ENCODE assay signal across 8 cellular contexts in genomic region chr10:133357293-133358151, GRCh38. TPM values are rescaled to one million over a fixed set of nuclear protein-coding genes. Genes with fewer than 3 reads are reported as not detected.
DNase-seq lines count a peak whose midpoint lies in the region; ATAC-seq and TF ChIP-seq lines count a peak whose summit lies in the region.

A gene with protein sequence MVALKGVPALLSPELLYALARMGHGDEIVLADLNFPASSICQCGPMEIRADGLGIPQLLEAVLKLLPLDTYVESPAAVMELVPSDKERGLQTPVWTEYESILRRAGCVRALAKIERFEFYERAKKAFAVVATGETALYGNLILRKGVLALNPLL (minus strand): TSS chr10:133358019. CDS start chr10:133358007, 12 bp downstream.

- intact Hi-C loops in A673 (cut with micrococcal nuclease; ENCODE audit: unreplicated experiment) (no loop called here), heart left ventricle (cut with DNase I) (no loop called here)

- H3K4me3 ChIP-seq in A673 (ENCODE audit: low read depth, low read length, poor library complexity, severe bottlenecking) (peak within 1 kb of the TSS; percentile 85), heart left ventricle (peak within 1 kb of the TSS; percentile 47 to 85 (median 66))

- TF ChIP-seq CTCF in A673 (conservative IDR thresholded peaks at IDR 0.05; ENCODE audit: low read depth, low read length) = no peak
- TF ChIP-seq CTCF in heart left ventricle (IDR thresholded peaks at IDR 0.05) = no peak

- no peaks in the 10 kb centered on the region for H3K27me3 ChIP-seq in A673 (replicated peaks; ENCODE audit: insufficient read depth, low read depth, low read length, poor library complexity)
- no peaks in the 10 kb centered on the region for H3K27me3 ChIP-seq in heart left ventricle

- ATAC-seq in GM18867 (IDR thresholded peaks at IDR 0.05; ENCODE audit: unreplicated experiment) (peak; percentile 72), HG03097 (IDR thresholded peaks at IDR 0.05; ENCODE audit: low FRiP score, unreplicated experiment) (peak; percentile 43), heart left ventricle (peak; percentile 18 to 81 (median 71))

- WGBS in heart left ventricle, 4 donors = 0 to 3% (median 2%) methylated on average over 6 to 82 of the region's 82 CpGs

- no peaks in the 10 kb centered on the region for H3K4me1 ChIP-seq in A673 (ENCODE audit: insufficient read depth, low read length, poor library complexity, severe bottlenecking)
- H3K4me1 ChIP-seq in heart left ventricle = peaks cover 3 to 21% (median 13%) of the 10 kb centered on the region in 12 donors

- DNase-seq in A673 (ENCODE audit: low spot score) (peak; percentile 90), SHP77 treated with DMSO at 0.1 percent for 48 hours (lab: John Stamatoyannopoulos, UW) (peak; percentile 58), heart left ventricle (peak; percentile 68 to 83 (median 70)), pulmonary artery endothelial cell (ENCODE audit: low read depth, low spot score) (no peak), occipital lobe (lab: John Stamatoyannopoulos, UW) (no peak)
- peak; percentile 40 to 71 (median 54) for DNase-seq in activated naive CD4-positive, alpha-beta T cell (lab: John Stamatoyannopoulos, UW)

- no TSS peak for BruUV-seq in A673 (replicated peaks; lab: Mats Ljungman, UMichigan)

- CTCF ChIA-PET in A673 (lab: Charles Lee) = no interaction called here

- no peaks in the 10 kb centered on the region for H3K9me3 ChIP-seq in A673 (ENCODE audit: low read depth, low read length, poor library complexity, severe bottlenecking)
- H3K9me3 ChIP-seq in heart left ventricle = peaks cover 0 to 4% (median 0%) of the 10 kb centered on the region in 12 donors

- H3K36me3 ChIP-seq in A673 (ENCODE audit: insufficient read depth, low read length, poor library complexity, severe bottlenecking) (peaks cover 7% of the 10 kb centered on the region), heart left ventricle (peaks cover 0 to 13% (median 10%) of the 10 kb centered on the region in 9 donors)

- POLR2A ChIA-PET in A673 (lab: Charles Lee; ENCODE audit: low non-redundant PET) = interaction anchor here (0.6 kb wide), 1 partner anchor 26 kb away, joined by 3 read pairs; no protein-coding TSS in a partner anchor

- TF ChIP-seq POLR2A in heart left ventricle (IDR thresholded peaks at IDR 0.05) = peak in 1 of 2 donors; percentile 37

- peak within 1 kb of the TSS; percentile 86 for H3K27ac ChIP-seq in A673 (ENCODE audit: low read depth, low read length, poor library complexity, severe bottlenecking)
- H3K27ac ChIP-seq in heart left ventricle = peak within 1 kb of the TSS; percentile 50 to 84 (median 74)

RNA-seq across cellular contexts. Expression of the gene that starts here (rescaled TPM):
- total RNA-seq in A673 (2021) (16.0 and 22.3 TPM in 2 replicates), heart left ventricle (10 to 100 TPM in 2 of 9 donors, 1 to 10 TPM in 7; 4.3 to 24.1 (median 8.0) TPM), pulmonary artery endothelial cell (9.3 and 32.9 TPM in 2 replicates), occipital lobe (6.9 TPM)
- polyA plus RNA-seq in heart left ventricle = 10 to 100 TPM in 1 of 2 donors, 1 to 10 TPM in 1; 8.6 to 16.0 TPM

Comparison
In these comparisons a context has a peak if more than half of its experiments do, and no peak if none do; other contexts are left out.
1. DNase-seq: peak in A673 (single experiment), SHP77 treated with DMSO at 0.1 percent for 48 hours (single experiment), activated naive CD4-positive, alpha-beta T cell (4 of 4) and heart left ventricle (5 of 5); none in pulmonary artery endothelial cell (single experiment) and occipital lobe (single experiment).
2. Peak in every context shown above with its lines, with median percentiles within 50 percentile points of each other: ATAC-seq.